ENCODE assay signal across 21 cellular contexts in the genomic region with DNA sequence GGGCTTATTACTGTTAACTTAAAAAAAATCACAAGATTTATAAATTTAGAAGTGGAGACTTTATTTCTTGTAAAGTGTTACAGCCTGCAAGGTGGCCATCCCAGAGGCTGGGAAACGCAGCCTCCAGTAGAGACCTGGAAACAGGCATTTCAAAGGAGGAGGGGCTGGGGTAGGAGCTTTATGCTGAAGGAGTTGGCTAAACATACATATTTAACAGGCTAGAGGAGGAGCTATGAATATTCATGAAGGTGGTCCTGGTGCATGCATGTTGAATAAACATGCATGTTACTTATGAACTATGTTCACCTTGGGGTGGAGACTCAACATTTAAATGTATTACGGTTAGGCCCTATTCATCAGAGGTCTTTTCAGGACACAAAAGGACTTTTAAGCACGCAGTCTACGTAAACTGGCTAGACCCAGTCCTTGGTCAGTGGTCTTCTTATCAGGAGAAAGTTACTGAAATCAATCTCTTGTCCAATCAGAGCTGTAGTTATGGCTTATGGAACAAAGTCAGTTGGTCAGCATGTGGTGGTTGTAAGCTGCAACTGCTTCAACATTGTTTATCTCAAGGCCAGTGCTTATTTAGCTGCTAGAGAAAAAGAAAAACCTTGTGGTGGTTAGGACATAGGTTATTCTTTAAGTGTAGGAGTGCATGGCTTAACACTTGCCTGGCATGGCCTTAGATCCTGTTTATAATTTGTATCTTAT.
"Had no signal": no experiment of that assay in that cellular context is flagged by ENCODE, and none has a peak within 500 bp of the region (broad histone marks: within the 10 kb centered on the region; RNA-seq: fewer than 3 reads in every experiment).

No MANE protein-coding gene starts in this region.

- H3K4me3 Mint-ChIP-seq: activated CD8-positive, alpha-beta memory T cell treated with anti-CD3 and anti-CD28 coated beads, Interleukin-2, amount 10 ng/mL, durations not matched to agents 7 days and 5 days; activated T-cell treated with anti-CD3 and anti-CD28 coated beads, Interleukin-2, amount 50 U/mL, for 4 hours; central memory CD8-positive, alpha-beta T cell; endodermal cell; neural progenitor cell had no signal

- H3K27ac Mint-ChIP-seq: endodermal cell, neural progenitor cell had no signal

- H3K4me1 Mint-ChIP-seq: endodermal cell had no signal

- H3K9me3 Mint-ChIP-seq: activated naive CD4-positive, alpha-beta T cell treated with anti-CD3 and anti-CD28 coated beads, Interleukin-2, amount 50 U/mL, for 72 hours; activated T-cell treated with anti-CD3 and anti-CD28 coated beads, Interleukin-2, amount 50 U/mL, for 4 hours; central memory CD8-positive, alpha-beta T cell; neural progenitor cell; stimulated activated effector memory CD8-positive, alpha-beta T cell treated with anti-CD3 and anti-CD28 coated beads, Interleukin-12 subunit alpha, Interleukin-12 subunit beta, amount 100 ng/mL, for 72 hours had no signal

- ATAC-seq: activated CD8-positive, alpha-beta memory T cell treated with anti-CD3 and anti-CD28 coated beads, Interleukin-2, amount 10 ng/mL, durations not matched to agents 7 days and 5 days; activated naive CD4-positive, alpha-beta T cell treated with anti-CD3 and anti-CD28 coated beads, Interleukin-2, amount 50 U/mL, for 72 hours; activated T-cell treated with anti-CD3 and anti-CD28 coated beads, Interleukin-2, amount 50 U/mL, for 4 hours; lower lobe of right lung; stimulated activated effector memory CD8-positive, alpha-beta T cell treated with anti-CD3 and anti-CD28 coated beads, Interleukin-12 subunit alpha, Interleukin-12 subunit beta, amount 100 ng/mL, for 72 hours had no signal

- DNase-seq: activated CD4-positive, alpha-beta T cell treated with anti-CD3 and anti-CD28 coated beads, Interleukin-2, amount 50 U/mL, for 1 hour; activated CD8-positive, alpha-beta memory T cell treated with anti-CD3 and anti-CD28 coated beads, Interleukin-2, amount 10 ng/mL, durations not matched to agents 7 days and 5 days; activated effector memory CD4-positive, alpha-beta T cell treated with anti-CD3 and anti-CD28 coated beads, Interleukin-2, amount 50 U/mL, for 16 hours; activated T-cell treated with anti-CD3 and anti-CD28 coated beads, Interleukin-2, amount 50 U/mL, for 4 hours; anterior cingulate cortex; brain microvascular endothelial cell; dermis blood vessel endothelial cell; endodermal cell; left colon; lower lobe of right lung; midbrain; ovary; sigmoid colon; stimulated activated CD4-positive, alpha-beta T cell treated with anti-CD3 and anti-CD28 coated beads, Interleukin-12 subunit alpha, Interleukin-12 subunit beta, amount 100 ng/mL, for 4 hours; tibial artery had no signal

- H3K36me3 Mint-ChIP-seq: activated CD8-positive, alpha-beta memory T cell treated with anti-CD3 and anti-CD28 coated beads, Interleukin-2, amount 10 ng/mL, durations not matched to agents 7 days and 5 days; activated naive CD4-positive, alpha-beta T cell treated with anti-CD3 and anti-CD28 coated beads, Interleukin-2, amount 50 U/mL, for 72 hours; neural progenitor cell; stimulated activated effector memory CD8-positive, alpha-beta T cell treated with anti-CD3 and anti-CD28 coated beads, Interleukin-12 subunit alpha, Interleukin-12 subunit beta, amount 100 ng/mL, for 72 hours had no signal

- FAIRE-seq: islet of Langerhans, urothelium cell line had no signal

- H3K27me3 Mint-ChIP-seq: activated CD8-positive, alpha-beta memory T cell treated with anti-CD3 and anti-CD28 coated beads, Interleukin-2, amount 10 ng/mL, durations not matched to agents 7 days and 5 days; central memory CD8-positive, alpha-beta T cell had no signal
